Comparison of ENCODE assay signal across 7 cellular contexts in genomic region chr12:124941170-124941527, GRCh38. TPM values are rescaled to one million over a fixed set of nuclear protein-coding genes. Genes with fewer than 3 reads are reported as not detected.
DNase-seq lines count a peak whose midpoint lies in the region; ATAC-seq and TF ChIP-seq lines count a peak whose summit lies in the region.

No MANE protein-coding gene starts in this region.

- WGBS in thyroid gland, 2 donors = 67 to 75% methylated on average over 7 of the region's 7 CpGs

- H3K36me3 ChIP-seq in HEK293 (ENCODE audit: control insufficient read depth in 2 of 2, insufficient read depth in 1 of 2, low read length in 2 of 2) (peaks cover 0 to 3% of the 10 kb centered on the region in 2 experiments; a peak in 2 of 3 replicates), ascending aorta (peaks cover 0 to 5% of the 10 kb centered on the region in 2 donors), left lung (peaks cover 0 to 5% of the 10 kb centered on the region in 2 donors), thyroid gland (no peaks in the 10 kb centered on the region)

- intact Hi-C loops in ascending aorta (cut with DNase I) = loop anchor here (5.0 kb wide), 1 partner anchor 79 kb away; the partner anchor contains the start of gene SCARB1
- intact Hi-C loops in left lung (cut with DNase I) = no loop called here
- intact Hi-C loops in thyroid gland (cut with DNase I) = no loop called here
- intact Hi-C loops in sciatic nerve (cut with DNase I) = no loop called here

- H3K4me3 ChIP-seq in HEK293 (ENCODE audit: low read depth, low read length) = peak overlapping the region; percentile 6
- peak overlapping the region; percentile 48 to 65 for H3K4me3 ChIP-seq in ascending aorta
- peak overlapping the region in 1 of 2 donors; percentile 39 for H3K4me3 ChIP-seq in left lung
- H3K4me3 ChIP-seq in thyroid gland (replicated peaks in 1 of 3) = no peak overlapping the region

- TF ChIP-seq CTCF in HEK293 (tag by site-specific recombination; IDR thresholded peaks at IDR 0.05) (no peak), ascending aorta (IDR thresholded peaks at IDR 0.05) (no peak), left lung (IDR thresholded peaks at IDR 0.05) (no peak), thyroid gland (IDR thresholded peaks at IDR 0.05) (no peak)

- ATAC-seq in left lung = no peak
- no peak for ATAC-seq in sciatic nerve

- no peak for TF ChIP-seq POLR2A in thyroid gland (IDR thresholded peaks at IDR 0.05)

- no peaks in the 10 kb centered on the region for H3K9me3 ChIP-seq in HEK293 (ENCODE audit: control insufficient read depth, insufficient read depth, low read depth, low read length)
- no peaks in the 10 kb centered on the region for H3K9me3 ChIP-seq in ascending aorta
- H3K9me3 ChIP-seq in left lung = no peaks in the 10 kb centered on the region
- no peaks in the 10 kb centered on the region for H3K9me3 ChIP-seq in thyroid gland

- DNase-seq in ascending aorta (ENCODE audit: low spot score in 2 of 2) = no peak
- DNase-seq in left lung = no peak
- DNase-seq in thyroid gland = no peak
- DNase-seq in activated CD8-positive, alpha-beta memory T cell treated with anti-CD3 and anti-CD28 coated beads for 24 hours = no peak
- no peak for DNase-seq in sciatic nerve (ENCODE audit: low spot score)
- DNase-seq in nucleus accumbens (lab: John Stamatoyannopoulos, UW) = no peak

- no peaks in the 10 kb centered on the region for H3K27me3 ChIP-seq in ascending aorta
- no peaks in the 10 kb centered on the region for H3K27me3 ChIP-seq in left lung
- H3K27me3 ChIP-seq in thyroid gland = no peaks in the 10 kb centered on the region

- POLR2A ChIA-PET in HEK293 (lab: Yijun Ruan, JAX) = interaction anchor here (0.7 to 6.1 kb wide), 6 partner anchors 13 to 1228 kb away, joined by 3 to 109 read pairs (median 17); partner anchors contain the start of genes ATP6V0A2 and UBC

- H3K27ac ChIP-seq in HEK293 (ENCODE audit: extremely low read depth, low read depth, low read length) (peak overlapping the region; percentile 72), ascending aorta (peak overlapping the region; percentile 83 to 92), left lung (peak overlapping the region; percentile 91 to 93), thyroid gland (peak overlapping the region; percentile 45 to 96 (median 95))

- peaks cover 4% of the 10 kb centered on the region for H3K4me1 ChIP-seq in HEK293 (ENCODE audit: control insufficient read depth, insufficient read depth, low read length)
- H3K4me1 ChIP-seq in ascending aorta = peaks cover 0 to 15% of the 10 kb centered on the region in 2 donors
- peaks cover 0 to 44% of the 10 kb centered on the region in 2 donors for H3K4me1 ChIP-seq in left lung
- H3K4me1 ChIP-seq in thyroid gland = peaks cover 12 to 14% of the 10 kb centered on the region in 2 donors

- CTCF ChIA-PET in HEK293 (lab: Yijun Ruan, JAX) = interaction anchor here (0.6 to 5.9 kb wide), 24 partner anchors 8 to 1036 kb away, joined by 3 to 48 read pairs (median 6); partner anchors contain the start of genes AACS, BRI3BP and UBC

TF ChIP-seq in HEK293, 187 proteins besides CTCF, POLR2A, EP300 and RAD21:
- no peak for TF ChIP-seq ZNF248 (tag by site-specific recombination; IDR thresholded peaks at IDR 0.05)
- TF ChIP-seq ZNF121 (tag by site-specific recombination; IDR thresholded peaks at IDR 0.05) = peak; percentile 69
- no peak for TF ChIP-seq ZNF768 (tag by site-specific recombination; IDR thresholded peaks at IDR 0.05)

RNA-seq across cellular contexts. Expression of gene UBC, which starts 26.7 kb away (rescaled TPM):
- 1,347 TPM for total RNA-seq in ascending aorta
- 1,000 to 10,000 TPM in 1 of 2 donors, 100 to 1,000 TPM in 1; 933 to 1,095 TPM for total RNA-seq in left lung
- total RNA-seq in thyroid gland = 1,000 to 10,000 TPM in 2 of 4 donors, 100 to 1,000 TPM in 2; 907 to 1,424 (median 1,000) TPM
- 979 TPM for total RNA-seq in sciatic nerve

RNA-seq across cellular contexts. Expression of gene DHX37, which starts 47.8 kb away (rescaled TPM):
- 19.6 TPM for total RNA-seq in ascending aorta
- 10 to 100 TPM; 12.1 to 20.3 TPM for total RNA-seq in left lung
- total RNA-seq in thyroid gland = 10 to 100 TPM in 2 of 4 donors, 1 to 10 TPM in 2; 8.3 to 16.0 (median 10.1) TPM
- 16.9 TPM for total RNA-seq in sciatic nerve

RNA-seq across cellular contexts. Expression of gene BRI3BP, which starts 52.3 kb away (rescaled TPM):
- total RNA-seq in ascending aorta (2.1 TPM), left lung (10 to 100 TPM; 12.2 to 16.3 TPM), thyroid gland (10 to 100 TPM in 1 of 4 donors, 1 to 10 TPM in 3; 3.8 to 11.1 (median 7.7) TPM), sciatic nerve (4.0 TPM)

Comparison
In these comparisons a context has a peak if more than half of its experiments do, and no peak if none do; other contexts are left out.
1. H3K4me3 ChIP-seq: peak in HEK293 (single experiment) and ascending aorta (2 of 2); none in thyroid gland (0 of 3).
2. Peak in every context shown above with its lines, with median percentiles within 50 percentile points of each other: H3K27ac ChIP-seq.